9 cellular contexts compared by ENCODE assay signal in genomic region chr13:31204592-31204991, GRCh38. TPM values are rescaled to one million over a fixed set of nuclear protein-coding genes. Genes with fewer than 3 reads are reported as not detected.
DNase-seq lines count a peak whose midpoint lies in the region; ATAC-seq and TF ChIP-seq lines count a peak whose summit lies in the region.
"Had no signal": no experiment of that assay in that cellular context is flagged by ENCODE, and none has a peak within 500 bp of the region (broad histone marks: within the 10 kb centered on the region; RNA-seq: fewer than 3 reads in every experiment).

No MANE protein-coding gene starts in this region.

- DNase-seq in MCF 10A (ENCODE audit: unreplicated experiment), result peak; percentile 60
- DNase-seq in breast epithelium (ENCODE audit: low spot score in 2 of 2), result no peak
- peak; percentile 39 for DNase-seq in OCI-M2 (lab: John Stamatoyannopoulos, UW; ENCODE audit: unreplicated experiment)
- peak; percentile 47 to 82 for DNase-seq in dermis microvascular lymphatic vessel endothelial cell (ENCODE audit: low read depth in 2 of 2)
- DNase-seq in stimulated activated naive CD8-positive, alpha-beta T cell treated with anti-CD3 and anti-CD28 coated beads, Interleukin-15, Interleukin-2, amounts not matched to agents 100 U/mL and 50 U/mL, for 24 hours, result no peak
- DNase-seq in NCI-H1930 (lab: John Stamatoyannopoulos, UW), result no peak
- DNase-seq in effector CD4-positive, alpha-beta T cell, result no peak
- no peak for DNase-seq in smooth muscle cell (lab: John Stamatoyannopoulos, UW; ENCODE audit: unreplicated experiment)

- intact Hi-C loops in MCF 10A (cut with micrococcal nuclease), result no loop called here
- intact Hi-C loops in breast epithelium (cut with DNase I; ENCODE audit: low total_unique reads), result loop anchor here (10.0 kb wide), 1 partner anchor 220 kb away; no protein-coding TSS in a partner anchor

- peak overlapping the region; percentile 66 for H3K27ac Mint-ChIP-seq in MCF 10A (ENCODE audit: low read depth, unreplicated experiment)

- no peaks in the 10 kb centered on the region for H3F3A ChIP-seq in smooth muscle cell (ENCODE audit: low read depth)

- H3K27me3 ChIP-seq in breast epithelium (no peaks in the 10 kb centered on the region), smooth muscle cell (ENCODE audit: low read depth) (no peaks in the 10 kb centered on the region)
- H3K27me3 ChIP-seq: SJSA1 had no signal

- H3K27ac ChIP-seq in breast epithelium (no peak overlapping the region), smooth muscle cell (ENCODE audit: low read depth) (no peak overlapping the region)
- H3K27ac ChIP-seq: SJSA1 had no signal

- peaks cover 14% of the 10 kb centered on the region for H3K79me2 ChIP-seq in smooth muscle cell (ENCODE audit: low read depth)

- WGBS in smooth muscle cell (ENCODE audit: low lambda C conversion rate), result 41% methylated on average over 1 of the region's 1 CpG

- H3K36me3 ChIP-seq in breast epithelium (no peaks in the 10 kb centered on the region), smooth muscle cell (ENCODE audit: low read depth) (no peaks in the 10 kb centered on the region)

- H3K4me1 Mint-ChIP-seq in MCF 10A (ENCODE audit: insufficient read depth, unreplicated experiment), result peaks cover 31% of the 10 kb centered on the region

- peaks cover 3 to 15% of the 10 kb centered on the region in 2 donors for H3K4me1 ChIP-seq in breast epithelium
- peaks cover 24% of the 10 kb centered on the region for H3K4me1 ChIP-seq in smooth muscle cell (ENCODE audit: low read depth)

- no peak for TF ChIP-seq POLR2A in breast epithelium (IDR thresholded peaks at IDR 0.05)

- H2AFZ ChIP-seq in smooth muscle cell (ENCODE audit: low read depth), result no peak overlapping the region

- BruUV-seq in MCF 10A (replicated peaks; lab: Mats Ljungman, UMichigan), result no TSS peak

- no peak overlapping the region for H3K9ac ChIP-seq in smooth muscle cell (ENCODE audit: low read depth)

- H3K9me3 Mint-ChIP-seq in MCF 10A (ENCODE audit: unreplicated experiment), result no peaks in the 10 kb centered on the region

- POLR2A ChIA-PET in MCF 10A (lab: Yijun Ruan, JAX), result interaction anchor here (1.2 to 1.3 kb wide), 2 partner anchors 9 to 44 kb away, joined by 4 to 5 read pairs; no protein-coding TSS in a partner anchor

- no peak overlapping the region for H3K4me2 ChIP-seq in smooth muscle cell

- no peak for TF ChIP-seq CTCF in MCF 10A (IDR thresholded peaks at IDR 0.05; ENCODE audit: unreplicated experiment)
- no peak for TF ChIP-seq CTCF in breast epithelium (IDR thresholded peaks at IDR 0.05)
- TF ChIP-seq CTCF in smooth muscle cell (IDR thresholded peaks at IDR 0.05; ENCODE audit: borderline replicate concordance, insufficient read depth, poor library complexity, severe bottlenecking), result no peak

- CTCF ChIA-PET in MCF 10A (lab: Yijun Ruan, JAX), result interaction anchor here (0.7 kb wide), 1 partner anchor 775 kb away, joined by 5 read pairs; no protein-coding TSS in a partner anchor

- no peaks in the 10 kb centered on the region for H3K27me3 Mint-ChIP-seq in MCF 10A (ENCODE audit: insufficient read depth, unreplicated experiment)

- H4K20me1 ChIP-seq in smooth muscle cell (ENCODE audit: low read depth), result no peaks in the 10 kb centered on the region

- ATAC-seq in stimulated activated naive CD8-positive, alpha-beta T cell treated with anti-CD3 and anti-CD28 coated beads, Interleukin-15, Interleukin-2, amounts not matched to agents 100 U/mL and 50 U/mL, for 24 hours, result peak; percentile 41

- no peak overlapping the region for H3K4me3 ChIP-seq in breast epithelium
- no peak overlapping the region for H3K4me3 ChIP-seq in smooth muscle cell
- H3K4me3 ChIP-seq: SJSA1 had no signal

- no peaks in the 10 kb centered on the region for H3K36me3 Mint-ChIP-seq in MCF 10A (ENCODE audit: insufficient read depth, unreplicated experiment)

- H3K9me3 ChIP-seq in breast epithelium (no peaks in the 10 kb centered on the region), smooth muscle cell (replicated peaks; ENCODE audit: low read depth) (no peaks in the 10 kb centered on the region)

- H3K4me3 Mint-ChIP-seq in MCF 10A (ENCODE audit: unreplicated experiment), result no peak overlapping the region

RNA-seq across cellular contexts. Expression of gene B3GLCT, which starts 4.8 kb away (rescaled TPM):
- total RNA-seq in MCF 10A (2022) (1.7 and 1.9 TPM in 2 replicates), breast epithelium (10 to 100 TPM in 2 of 3 donors, 1 to 10 TPM in 1; 7.5 to 19.2 (median 10.5) TPM), dermis microvascular lymphatic vessel endothelial cell (30.8 and 33.0 TPM in 2 replicates), smooth muscle cell (16.5 and 17.7 TPM in 2 replicates)
- polyA plus RNA-seq in smooth muscle cell, result 8.0 and 8.8 TPM in 2 replicates

RNA-seq across cellular contexts. Expression of gene HSPH1, which starts 42.9 kb away (rescaled TPM):
- 67.8 and 71.8 TPM in 2 replicates for total RNA-seq in MCF 10A (2022)
- total RNA-seq in breast epithelium, result 100 to 1,000 TPM in 1 of 3 donors, 10 to 100 TPM in 2; 36.3 to 109 (median 53.1) TPM
- total RNA-seq in dermis microvascular lymphatic vessel endothelial cell, result 54.4 and 59.3 TPM in 2 replicates
- 62.7 and 81.4 TPM in 2 replicates for total RNA-seq in smooth muscle cell
- 39.2 and 45.4 TPM in 2 replicates for polyA plus RNA-seq in smooth muscle cell

Comparison
In these comparisons a context has a peak if more than half of its experiments do, and no peak if none do; other contexts are left out.
1. DNase-seq: peak in MCF 10A (single experiment), OCI-M2 (single experiment) and dermis microvascular lymphatic vessel endothelial cell (2 of 2); none in breast epithelium (0 of 2), stimulated activated naive CD8-positive, alpha-beta T cell treated with anti-CD3 and anti-CD28 coated beads, Interleukin-15, Interleukin-2, amounts not matched to agents 100 U/mL and 50 U/mL, for 24 hours (single experiment), NCI-H1930 (0 of 2), effector CD4-positive, alpha-beta T cell (single experiment) and smooth muscle cell (single experiment).